8 cellular contexts compared by ENCODE assay signal in genomic region chr4:148445071-148445902, GRCh38. TPM values are rescaled to one million over a fixed set of nuclear protein-coding genes. Genes with fewer than 3 reads are reported as not detected.
DNase-seq lines count a peak whose midpoint lies in the region; ATAC-seq and TF ChIP-seq lines count a peak whose summit lies in the region.

No MANE protein-coding gene starts in this region.

- H3K4me1 ChIP-seq in CD8-positive, alpha-beta memory T cell (ENCODE audit: insufficient read depth, low read length), result peaks cover 36% of the 10 kb centered on the region
- H3K4me1 ChIP-seq in right lobe of liver, result peaks cover 0 to 5% (median 2%) of the 10 kb centered on the region in 4 donors

- peaks cover 33 to 44% (median 40%) of the 10 kb centered on the region in 3 donors for H3K4me1 Mint-ChIP-seq in CD8-positive, alpha-beta memory T cell

- H3K4me3 Mint-ChIP-seq in CD8-positive, alpha-beta memory T cell, result peak overlapping the region; percentile 82 to 96 (median 87)

- H3K36me3 ChIP-seq in CD8-positive, alpha-beta memory T cell (ENCODE audit: insufficient read depth, low read length), result no peaks in the 10 kb centered on the region
- no peaks in the 10 kb centered on the region for H3K36me3 ChIP-seq in right lobe of liver

- peak overlapping the region; percentile 71 for H3K27ac ChIP-seq in CD8-positive, alpha-beta memory T cell (ENCODE audit: low read depth, low read length)
- peak overlapping the region; percentile 17 to 80 (median 68) for H3K27ac ChIP-seq in right lobe of liver

- H3K9me3 Mint-ChIP-seq in CD8-positive, alpha-beta memory T cell, result peaks cover 0 to 2% (median 0%) of the 10 kb centered on the region in 5 donors

- H3K27ac Mint-ChIP-seq in CD8-positive, alpha-beta memory T cell, result peak overlapping the region; percentile 83 to 98 (median 92)

- DNase-seq in CD8-positive, alpha-beta memory T cell, result peak; percentile 61 to 87 (median 78)
- peak; percentile 66 for DNase-seq in activated CD4-positive, alpha-beta T cell treated with anti-CD3 and anti-CD28 coated beads for 1 hour
- DNase-seq in cerebellum (ENCODE audit: low spot score), result peak; percentile 80
- DNase-seq in right lobe of liver, result peak; percentile 77 to 82 (median 78)
- peak; percentile 74 for DNase-seq in stimulated activated CD4-positive, alpha-beta T cell treated with anti-CD3 and anti-CD28 coated beads, Interleukin-2, amount 100 ng/mL, for 4 hours (ENCODE audit: low read depth)
- no peak for DNase-seq in SW480 (ENCODE audit: low spot score)

- POLR2A ChIA-PET in CD8-positive, alpha-beta memory T cell (lab: Charles Lee), result interaction anchor here (0.6 to 4.2 kb wide), 6 partner anchors 69 to 762 kb away, joined by 3 to 48 read pairs (median 3); partner anchors contain the start of gene PRMT9

- TF ChIP-seq CTCF in right lobe of liver (IDR thresholded peaks at IDR 0.05), result peak in 1 of 4 donors; percentile 5

- ATAC-seq in HG02588 (IDR thresholded peaks at IDR 0.05; ENCODE audit: unreplicated experiment) (peak; percentile 12), right lobe of liver (peak; percentile 36 to 50 (median 41)), HG02610 (IDR thresholded peaks at IDR 0.05; ENCODE audit: unreplicated experiment) (no peak)

- WGBS in right lobe of liver (ENCODE audit: insufficient coverage, low coverage, low lambda C conversion rate, missing lambda C conversion rate), result 0% methylated on average over 3 of the region's 103 CpGs

- intact Hi-C loops in right lobe of liver (cut with DNase I), result no loop called here

- peak; percentile 32 for TF ChIP-seq POLR2A in right lobe of liver (IDR thresholded peaks at IDR 0.05)

- CTCF ChIA-PET in CD8-positive, alpha-beta memory T cell (lab: Charles Lee), result interaction anchor here (1.0 to 2.6 kb wide), 2 partner anchors 30 to 388 kb away, joined by 3 to 7 read pairs; no protein-coding TSS in a partner anchor

- no peaks in the 10 kb centered on the region for H3K9me3 ChIP-seq in CD8-positive, alpha-beta memory T cell (ENCODE audit: low read length)
- H3K9me3 ChIP-seq in right lobe of liver, result no peaks in the 10 kb centered on the region

- H3K27me3 ChIP-seq in CD8-positive, alpha-beta memory T cell (ENCODE audit: insufficient read depth, low read length, poor library complexity, severe bottlenecking), result no peaks in the 10 kb centered on the region
- H3K27me3 ChIP-seq in right lobe of liver, result no peaks in the 10 kb centered on the region

- H3K27me3 Mint-ChIP-seq in CD8-positive, alpha-beta memory T cell, result peaks cover 0 to 16% of the 10 kb centered on the region in 2 donors

- H3K4me3 ChIP-seq in CD8-positive, alpha-beta memory T cell (ENCODE audit: low read length), result peak overlapping the region; percentile 88
- H3K4me3 ChIP-seq in right lobe of liver, result peak overlapping the region; percentile 78 to 86 (median 85)

- peaks cover 0 to 25% (median 0%) of the 10 kb centered on the region in 3 donors for H3K36me3 Mint-ChIP-seq in CD8-positive, alpha-beta memory T cell

RNA-seq across cellular contexts. Expression of gene NR3C2, which starts 3.1 kb away (rescaled TPM):
- total RNA-seq in CD8-positive, alpha-beta memory T cell, result 1 to 10 TPM; 5.7 to 7.3 TPM
- polyA plus RNA-seq in CD8-positive, alpha-beta memory T cell, result 6.3 TPM
- total RNA-seq in cerebellum (10.1 TPM), right lobe of liver (10 to 100 TPM in 3 of 6 experiments, 1 to 10 TPM in 3; 4.8 to 15.9 (median 8.9) TPM)
